In the genomic region with DNA sequence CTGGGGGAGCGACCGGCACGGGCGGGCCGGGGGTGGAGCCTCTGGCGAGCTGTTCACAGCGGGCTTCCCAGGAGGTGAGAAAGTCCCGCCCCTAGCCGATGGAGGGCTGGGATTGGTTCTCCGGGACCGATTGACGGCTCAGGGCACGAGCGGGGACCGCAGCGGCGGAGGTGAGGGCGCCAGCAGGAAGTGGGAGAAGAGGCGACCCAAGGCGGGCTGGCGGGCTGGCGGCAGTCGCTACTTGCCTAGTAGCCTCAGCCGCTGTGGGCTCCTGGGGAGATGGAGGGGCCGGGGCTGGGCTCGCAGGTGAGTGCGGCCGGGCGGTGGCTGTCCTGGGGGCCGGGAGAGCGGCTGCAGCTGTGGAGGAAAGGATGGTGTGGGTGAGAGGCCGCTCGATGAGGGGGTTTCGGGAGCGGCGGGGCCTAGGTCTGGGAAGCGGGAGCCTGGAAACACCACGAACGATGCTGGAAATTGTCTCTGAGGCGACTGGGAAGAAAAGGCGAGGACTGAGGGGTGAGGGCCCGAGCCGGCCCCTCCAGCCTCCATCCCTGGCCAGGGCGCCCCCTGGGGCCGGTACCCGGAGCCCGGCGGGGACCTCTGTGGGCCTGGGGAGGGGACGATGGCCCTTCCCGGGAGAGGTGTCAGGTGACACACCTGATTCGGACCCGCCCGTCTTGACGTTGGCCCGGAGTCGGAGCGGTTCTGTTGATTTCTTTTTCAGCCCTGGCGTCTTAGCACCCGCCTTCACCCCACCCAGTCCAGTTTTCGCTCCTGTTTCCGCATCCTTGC, we compare ENCODE assay signal across 1 cellular context.
TF ChIP-seq lines count a peak whose summit lies in the region.

A gene with protein sequence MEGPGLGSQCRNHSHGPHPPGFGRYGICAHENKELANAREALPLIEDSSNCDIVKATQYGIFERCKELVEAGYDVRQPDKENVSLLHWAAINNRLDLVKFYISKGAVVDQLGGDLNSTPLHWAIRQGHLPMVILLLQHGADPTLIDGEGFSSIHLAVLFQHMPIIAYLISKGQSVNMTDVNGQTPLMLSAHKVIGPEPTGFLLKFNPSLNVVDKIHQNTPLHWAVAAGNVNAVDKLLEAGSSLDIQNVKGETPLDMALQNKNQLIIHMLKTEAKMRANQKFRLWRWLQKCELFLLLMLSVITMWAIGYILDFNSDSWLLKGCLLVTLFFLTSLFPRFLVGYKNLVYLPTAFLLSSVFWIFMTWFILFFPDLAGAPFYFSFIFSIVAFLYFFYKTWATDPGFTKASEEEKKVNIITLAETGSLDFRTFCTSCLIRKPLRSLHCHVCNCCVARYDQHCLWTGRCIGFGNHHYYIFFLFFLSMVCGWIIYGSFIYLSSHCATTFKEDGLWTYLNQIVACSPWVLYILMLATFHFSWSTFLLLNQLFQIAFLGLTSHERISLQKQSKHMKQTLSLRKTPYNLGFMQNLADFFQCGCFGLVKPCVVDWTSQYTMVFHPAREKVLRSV (plus strand): TSS at position 198 of the 789 bp plus-strand sequence. CDS start 82 bp downstream, at position 280.

TF ChIP-seq in HepG2, 621 proteins besides CTCF, POLR2A, EP300 and RAD21 (continued from another document):
- TF ChIP-seq, protein P1, sequence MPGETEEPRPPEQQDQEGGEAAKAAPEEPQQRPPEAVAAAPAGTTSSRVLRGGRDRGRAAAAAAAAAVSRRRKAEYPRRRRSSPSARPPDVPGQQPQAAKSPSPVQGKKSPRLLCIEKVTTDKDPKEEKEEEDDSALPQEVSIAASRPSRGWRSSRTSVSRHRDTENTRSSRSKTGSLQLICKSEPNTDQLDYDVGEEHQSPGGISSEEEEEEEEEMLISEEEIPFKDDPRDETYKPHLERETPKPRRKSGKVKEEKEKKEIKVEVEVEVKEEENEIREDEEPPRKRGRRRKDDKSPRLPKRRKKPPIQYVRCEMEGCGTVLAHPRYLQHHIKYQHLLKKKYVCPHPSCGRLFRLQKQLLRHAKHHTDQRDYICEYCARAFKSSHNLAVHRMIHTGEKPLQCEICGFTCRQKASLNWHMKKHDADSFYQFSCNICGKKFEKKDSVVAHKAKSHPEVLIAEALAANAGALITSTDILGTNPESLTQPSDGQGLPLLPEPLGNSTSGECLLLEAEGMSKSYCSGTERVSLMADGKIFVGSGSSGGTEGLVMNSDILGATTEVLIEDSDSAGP (CRISPR knock-in tag; IDR thresholded peaks at IDR 0.05; ENCODE audit: borderline replicate concordance): peak; percentile 58; the same call in 1 of the 2 replicates
